In genomic region chr5:134524219-134524825, GRCh38 we compare ENCODE assay signal across 1 cellular context.
TF ChIP-seq lines count a peak whose summit lies in the region.

No MANE protein-coding gene starts in this region.

TF ChIP-seq in HCT116, 20 proteins besides CTCF, POLR2A, EP300 and RAD21 (continued from another document):
- no peak for TF ChIP-seq MAX (IDR thresholded peaks at IDR 0.05)
- TF ChIP-seq SRF (IDR thresholded peaks at IDR 0.05; ENCODE audit: low read depth) = no peak
